In the genomic region with DNA sequence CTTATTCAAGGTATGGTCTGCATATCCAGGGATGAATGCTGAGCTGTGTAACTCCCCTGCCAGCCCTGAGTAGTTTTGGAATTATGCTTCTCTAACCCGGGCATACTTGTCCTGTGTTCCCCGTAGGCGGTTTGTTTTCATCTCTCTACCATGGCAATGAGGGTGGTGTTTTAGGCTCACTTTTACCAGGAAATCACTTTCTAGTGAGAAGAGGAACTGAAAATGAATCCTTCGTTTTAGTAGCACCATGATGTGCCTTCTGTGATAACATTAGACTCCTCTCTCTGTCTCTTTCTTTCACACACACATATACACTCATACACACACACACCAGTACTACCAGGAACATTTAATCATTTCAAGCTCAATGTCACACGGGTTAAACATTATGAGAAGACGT, we compare ENCODE assay signal across 13 cellular contexts. TPM values are rescaled to one million over a fixed set of nuclear protein-coding genes. Genes with fewer than 3 reads are reported as not detected.
DNase-seq lines count a peak whose midpoint lies in the region; ATAC-seq and TF ChIP-seq lines count a peak whose summit lies in the region.
"Had no signal": no experiment of that assay in that cellular context is flagged by ENCODE, and none has a peak within 500 bp of the region (broad histone marks: within the 10 kb centered on the region; RNA-seq: fewer than 3 reads in every experiment).

No MANE protein-coding gene starts in this region.

- H3K27ac ChIP-seq in right atrium auricular region (no peak overlapping the region), IMR-90 (ENCODE audit: insufficient read depth, low read length) (no peak overlapping the region), tibial nerve (no peak overlapping the region)

- no peak overlapping the region for H3K4me2 ChIP-seq in IMR-90 (ENCODE audit: low read depth, low read length)

- no peak overlapping the region for H2BK20ac ChIP-seq in IMR-90 (ENCODE audit: low read depth, low read length)

- H3K4me3 Mint-ChIP-seq in stimulated activated memory B cell treated with anti-CD40 and anti-IgM and Interleukin-4, amounts not matched to agents 10 μg/mL and 1 μg/mL and 100 μg/mL, for 72 hours = peak overlapping the region; percentile 1
- H3K4me3 Mint-ChIP-seq: activated naive CD4-positive, alpha-beta T cell treated with anti-CD3 and anti-CD28 coated beads for 36 hours had no signal

- dilution Hi-C loops in IMR-90 (cut with HindIII; ENCODE audit: low sequenced_read_pairs, unreplicated experiment) = loop anchor here (25.0 kb wide), 1 partner anchor 99 kb away; no protein-coding TSS in a partner anchor

- no peaks in the 10 kb centered on the region for H3K79me1 ChIP-seq in IMR-90 (ENCODE audit: low read depth in 1 of 2, low read length in 2 of 2)

- no peaks in the 10 kb centered on the region for H4K20me1 ChIP-seq in IMR-90 (ENCODE audit: insufficient read depth, low read length)

- H2AFZ ChIP-seq in IMR-90 (replicated peaks; ENCODE audit: low read length, poor library complexity) = no peak overlapping the region

- H3K9me1 ChIP-seq in IMR-90 (ENCODE audit: insufficient read depth, low read length) = no peaks in the 10 kb centered on the region; the same call in 1 of the 2 replicates

- no peak overlapping the region; the same call in 1 of the 2 replicates for H3K18ac ChIP-seq in IMR-90 (ENCODE audit: low read depth, low read length)

- H3K4ac ChIP-seq in IMR-90 (ENCODE audit: low read depth, low read length) = no peak overlapping the region

- TF ChIP-seq EP300 in tibial nerve (IDR thresholded peaks at IDR 0.05) = peak in 1 of 2 donors; percentile 21

- TF ChIP-seq CTCF in right atrium auricular region (IDR thresholded peaks at IDR 0.05) (no peak), IMR-90 (conservative IDR thresholded peaks at IDR 0.05; ENCODE audit: low read depth, low read length) (no peak), tibial nerve (IDR thresholded peaks at IDR 0.05) (no peak)

- no peaks in the 10 kb centered on the region for H3K4me1 ChIP-seq in right atrium auricular region
- H3K4me1 ChIP-seq in IMR-90 (ENCODE audit: control insufficient read depth, insufficient read depth, low read length) = peaks cover 1% of the 10 kb centered on the region; the same call in 1 of the 2 replicates
- peaks cover 0 to 17% (median 0%) of the 10 kb centered on the region in 4 donors for H3K4me1 ChIP-seq in tibial nerve

- no peak overlapping the region for H4K91ac ChIP-seq in IMR-90 (ENCODE audit: insufficient read depth, low read depth, low read length)

- POLR2A ChIA-PET in IMR-90 (lab: Charles Lee; ENCODE audit: unreplicated experiment) = no interaction called here

- H3K27me3 ChIP-seq in right atrium auricular region = no peaks in the 10 kb centered on the region
- no peaks in the 10 kb centered on the region for H3K27me3 ChIP-seq in IMR-90 (ENCODE audit: control insufficient read depth, insufficient read depth, low read length)
- no peaks in the 10 kb centered on the region for H3K27me3 ChIP-seq in tibial nerve

- no peak overlapping the region for H3K9ac ChIP-seq in IMR-90 (ENCODE audit: low read depth, low read length)

- H2AK9ac ChIP-seq in IMR-90 (replicated peaks; ENCODE audit: low read depth, low read length, poor library complexity) = no peak overlapping the region

- H3K27ac Mint-ChIP-seq in stimulated activated memory B cell treated with anti-CD40 and anti-IgM and Interleukin-4, amounts not matched to agents 10 μg/mL and 1 μg/mL and 100 μg/mL, for 72 hours = peak overlapping the region; percentile 76
- H3K27ac Mint-ChIP-seq: activated naive CD4-positive, alpha-beta T cell treated with anti-CD3 and anti-CD28 coated beads for 36 hours had no signal

- H3K4me3 ChIP-seq in right atrium auricular region (no peak overlapping the region), IMR-90 (ENCODE audit: insufficient read depth, low read depth, low read length) (no peak overlapping the region), tibial nerve (no peak overlapping the region)

- no peak for TF ChIP-seq RAD21 in IMR-90 (IDR thresholded peaks at IDR 0.05; ENCODE audit: low read length)

- no peak overlapping the region for H2BK5ac ChIP-seq in IMR-90 (ENCODE audit: low read depth, low read length, poor library complexity, severe bottlenecking)

- no peak overlapping the region for H2AK5ac ChIP-seq in IMR-90 (ENCODE audit: low read depth, low read length)

- TF ChIP-seq POLR2A in IMR-90 (IDR thresholded peaks at IDR 0.05; ENCODE audit: low read depth, low read length) = no peak
- no peak for TF ChIP-seq POLR2A in tibial nerve (IDR thresholded peaks at IDR 0.05)

- H3K23ac ChIP-seq in IMR-90 (ENCODE audit: low read depth, low read length) = no peak overlapping the region

- WGBS in IMR-90 (ENCODE audit: extremely low coverage in 2 of 2, insufficient read length in 1 of 2), 2 experiments = no CpG with 5 or more reads among the region's 6 CpGs
- 59 to 66% methylated on average over 6 of the region's 6 CpGs for WGBS in tibial nerve, 2 donors

- CTCF ChIA-PET in IMR-90 (lab: Yijun Ruan, JAX) = no interaction called here

- H3K36me3 ChIP-seq in right atrium auricular region (no peaks in the 10 kb centered on the region), IMR-90 (ENCODE audit: control insufficient read depth, insufficient read depth, low read length) (no peaks in the 10 kb centered on the region), tibial nerve (no peaks in the 10 kb centered on the region)

- in situ Hi-C loops in IMR-90 (cut with MboI; ENCODE audit: low sequenced_read_pairs) = no loop called here

- no peak overlapping the region for H4K5ac ChIP-seq in IMR-90 (ENCODE audit: low read depth, low read length)

- peaks cover 21% of the 10 kb centered on the region for H3K36me3 Mint-ChIP-seq in stimulated activated memory B cell treated with anti-CD40 and anti-IgM and Interleukin-4, amounts not matched to agents 10 μg/mL and 1 μg/mL and 100 μg/mL, for 72 hours

- no peak overlapping the region for H3K56ac ChIP-seq in IMR-90 (ENCODE audit: extremely low read depth, insufficient read depth, low read length)

- no TSS peak for BruUV-seq in IMR-90 (replicated peaks; lab: Mats Ljungman, UMichigan)

- no peak overlapping the region; the same call in 1 of the 2 replicates for H2BK120ac ChIP-seq in IMR-90 (ENCODE audit: low read depth, low read length)

- intact Hi-C loops in Right ventricle myocardium inferior (cut with DNase I) = no loop called here
- intact Hi-C loops in IMR-90 (cut with micrococcal nuclease) = no loop called here

- H2BK15ac ChIP-seq in IMR-90 (ENCODE audit: low read depth, low read length) = no peak overlapping the region

- no peak overlapping the region for H3K14ac ChIP-seq in IMR-90 (replicated peaks; ENCODE audit: low read depth, low read length)

- H3K9me3 ChIP-seq in right atrium auricular region (no peaks in the 10 kb centered on the region), IMR-90 (ENCODE audit: control insufficient read depth, insufficient read depth, low read length) (no peaks in the 10 kb centered on the region), tibial nerve (no peaks in the 10 kb centered on the region)

- ATAC-seq in Right ventricle myocardium inferior = peak; percentile 48
- peak; percentile 97 for ATAC-seq in HG02763 (IDR thresholded peaks at IDR 0.05; ENCODE audit: unreplicated experiment)
- peak; percentile 40; the same call in 1 of the 2 replicates for ATAC-seq in IMR-90 (ENCODE audit: low read depth)
- ATAC-seq in stimulated activated memory B cell treated with anti-CD40 and anti-IgM and Interleukin-4, amounts not matched to agents 10 μg/mL and 1 μg/mL and 100 μg/mL, for 72 hours = peak; percentile 96

- no peaks in the 10 kb centered on the region for H3K27me3 Mint-ChIP-seq in stimulated activated memory B cell treated with anti-CD40 and anti-IgM and Interleukin-4, amounts not matched to agents 10 μg/mL and 1 μg/mL and 100 μg/mL, for 72 hours

- DNase-seq in Right ventricle myocardium inferior (ENCODE audit: missing footprints) (no peak), right atrium auricular region (ENCODE audit: low spot score) (no peak), IMR-90 (no peak), COLO829 (ENCODE audit: low spot score) (no peak), tibial nerve (ENCODE audit: low spot score in 2 of 2) (no peak)
- no peak for DNase-seq in activated CD4-positive, alpha-beta T cell treated with anti-CD3 and anti-CD28 coated beads, Interleukin-2, amount 50 U/mL, for 48 hours
- DNase-seq: ACHN; activated naive CD4-positive, alpha-beta T cell treated with anti-CD3 and anti-CD28 coated beads for 36 hours; kidney glomerular epithelial cell; NCI-H1436 treated with DMSO at 0.1 percent for 48 hours; substantia nigra had no signal

- H4K8ac ChIP-seq in IMR-90 (ENCODE audit: low read depth in 2 of 2, low read length in 2 of 2) = no peak overlapping the region

- peaks cover 49% of the 10 kb centered on the region for H3K4me1 Mint-ChIP-seq in stimulated activated memory B cell treated with anti-CD40 and anti-IgM and Interleukin-4, amounts not matched to agents 10 μg/mL and 1 μg/mL and 100 μg/mL, for 72 hours

- peaks cover 15% of the 10 kb centered on the region for H3K9me3 Mint-ChIP-seq in stimulated activated memory B cell treated with anti-CD40 and anti-IgM and Interleukin-4, amounts not matched to agents 10 μg/mL and 1 μg/mL and 100 μg/mL, for 72 hours

TF ChIP-seq in IMR-90, 13 proteins besides CTCF, POLR2A, EP300 and RAD21:
- no peak for TF ChIP-seq MAFK (IDR thresholded peaks at IDR 0.05; ENCODE audit: low read depth, low read length)
- no peak for TF ChIP-seq CEBPB (IDR thresholded peaks at IDR 0.05; ENCODE audit: low read depth, low read length)
- TF ChIP-seq SMC3 (IDR thresholded peaks at IDR 0.05; ENCODE audit: low read depth, low read length) = no peak

RNA-seq across cellular contexts. Expression of a gene that starts 31.2 kb away (rescaled TPM):
- total RNA-seq in Right ventricle myocardium inferior (181 TPM), right atrium auricular region (100 to 1,000 TPM in 1 of 2 donors, 10 to 100 TPM in 1; 55.2 to 119 TPM), IMR-90 (2012; rRNA removed) (281 and 294 TPM in 2 replicates), tibial nerve (10 to 100 TPM; 22.4 to 45.4 (median 29.1) TPM)
- polyA plus RNA-seq in IMR-90 (2012; rRNA removed) = 223 and 249 TPM in 2 replicates
- 173 and 244 TPM in 2 replicates for polyA plus RNA-seq in IMR-90 (2012; cell fraction: cytosol; rRNA removed)
- 276 and 335 TPM in 2 replicates for polyA plus RNA-seq in IMR-90 (2012; cell fraction: nucleus; rRNA removed; ENCODE audit: low replicate concordance)

Comparison
In these comparisons a context has a peak if more than half of its experiments do, and no peak if none do; other contexts are left out.
1. ATAC-seq: peak in every context shown above with its lines; median percentile 97 in HG02763; 96 in stimulated activated memory B cell treated with anti-CD40 and anti-IgM and Interleukin-4, amounts not matched to agents 10 μg/mL and 1 μg/mL and 100 μg/mL, for 72 hours; 48 in Right ventricle myocardium inferior; 40 in IMR-90.